ENCODE assay signal across 1 cellular context in the genomic region with DNA sequence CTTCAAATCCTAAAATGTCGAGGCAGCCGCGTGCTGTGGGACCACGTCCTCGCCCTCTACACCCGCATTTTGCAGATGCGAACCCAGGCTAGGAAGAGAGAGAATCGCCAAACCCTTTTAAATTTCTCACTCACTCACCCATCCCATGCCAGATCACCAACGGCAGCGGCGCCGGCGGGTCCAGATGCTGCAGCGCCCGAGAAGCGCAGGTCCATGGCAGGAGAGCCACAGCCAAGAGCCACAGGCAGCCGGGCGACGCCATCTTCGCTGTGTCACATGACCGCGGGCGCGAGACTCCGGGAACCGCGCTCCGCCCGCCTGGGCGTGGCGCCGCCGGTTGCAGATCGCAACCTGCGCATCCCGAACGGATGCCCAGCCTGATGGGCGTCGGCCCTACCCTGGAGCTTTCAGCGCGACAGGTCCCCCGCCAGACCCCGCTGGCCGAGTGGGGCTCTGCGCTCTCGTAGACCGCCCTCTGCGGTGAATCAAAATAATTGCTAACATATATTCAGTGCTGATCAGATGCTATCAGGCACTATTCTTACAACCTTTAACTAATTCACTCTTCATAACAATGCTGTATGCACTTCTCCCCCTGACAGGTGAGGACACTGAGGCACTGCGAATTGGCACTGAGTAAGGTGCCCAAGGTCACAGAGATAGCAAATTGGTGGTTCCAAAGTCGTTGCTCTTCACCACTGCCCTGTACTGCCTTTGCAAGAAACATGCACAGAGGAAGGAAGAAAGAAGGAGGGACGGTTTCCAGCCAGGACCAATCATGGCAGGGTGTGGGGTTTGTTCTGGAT.
TF ChIP-seq lines count a peak whose summit lies in the region.

Gene PPT1, minus strand, starts transcription at position 276 of the 806 bp plus-strand sequence. Its CDS starts 14 bp downstream, at position 262.

TF ChIP-seq in HepG2, 621 proteins besides CTCF, POLR2A, EP300 and RAD21 (continued from another document and continues in another):
- TF ChIP-seq CHD4 (IDR thresholded peaks at IDR 0.05; ENCODE audit: borderline replicate concordance, low read length): no peak
- TF ChIP-seq, protein P1, sequence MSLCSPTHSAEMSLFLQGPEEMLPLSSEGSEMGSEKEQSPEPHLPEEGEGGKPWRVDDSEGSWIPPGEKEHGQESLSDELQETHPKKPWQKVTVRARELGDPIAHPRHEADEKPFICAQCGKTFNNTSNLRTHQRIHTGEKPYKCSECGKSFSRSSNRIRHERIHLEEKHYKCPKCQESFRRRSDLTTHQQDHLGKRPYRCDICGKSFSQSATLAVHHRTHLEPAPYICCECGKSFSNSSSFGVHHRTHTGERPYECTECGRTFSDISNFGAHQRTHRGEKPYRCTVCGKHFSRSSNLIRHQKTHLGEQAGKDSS (CRISPR knock-in tag; IDR thresholded peaks at IDR 0.05; ENCODE audit: borderline replicate concordance, low read depth): peak; percentile 93; the same call in 1 of the 2 replicates
- TF ChIP-seq ZNF781 (CRISPR knock-in tag; IDR thresholded peaks at IDR 0.05; ENCODE audit: borderline replicate concordance, not compliant biosample characterization): peak; percentile 84
- peak; percentile 90 for TF ChIP-seq KDM5A (IDR thresholded peaks at IDR 0.05; ENCODE audit: borderline replicate concordance, low read length)
- peak; percentile 42; the same call in 1 of the 2 replicates for TF ChIP-seq PAXIP1 (CRISPR knock-in tag; conservative IDR thresholded peaks at IDR 0.05)
- peak; percentile 78; the same call in 1 of the 2 replicates for TF ChIP-seq ZNF749 (CRISPR knock-in tag; IDR thresholded peaks at IDR 0.05; ENCODE audit: borderline replicate concordance)
- TF ChIP-seq POGZ (CRISPR knock-in tag; IDR thresholded peaks at IDR 0.05): 0 out of 2 replicates have a peak, but pooled peaks have one; percentile 41
- TF ChIP-seq ZNF577 (CRISPR knock-in tag; IDR thresholded peaks at IDR 0.05; ENCODE audit: borderline replicate concordance, low read depth): 0 out of 2 replicates have a peak, but pooled peaks have one; percentile 35
- TF ChIP-seq, protein P2, sequence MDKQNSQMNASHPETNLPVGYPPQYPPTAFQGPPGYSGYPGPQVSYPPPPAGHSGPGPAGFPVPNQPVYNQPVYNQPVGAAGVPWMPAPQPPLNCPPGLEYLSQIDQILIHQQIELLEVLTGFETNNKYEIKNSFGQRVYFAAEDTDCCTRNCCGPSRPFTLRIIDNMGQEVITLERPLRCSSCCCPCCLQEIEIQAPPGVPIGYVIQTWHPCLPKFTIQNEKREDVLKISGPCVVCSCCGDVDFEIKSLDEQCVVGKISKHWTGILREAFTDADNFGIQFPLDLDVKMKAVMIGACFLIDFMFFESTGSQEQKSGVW (CRISPR knock-in tag; IDR thresholded peaks at IDR 0.05; ENCODE audit: borderline replicate concordance): no peak; the same call in 1 of the 2 replicates
- no peak for TF ChIP-seq ZNF460 (CRISPR knock-in tag; IDR thresholded peaks at IDR 0.05; ENCODE audit: borderline replicate concordance)
- TF ChIP-seq, protein P3, sequence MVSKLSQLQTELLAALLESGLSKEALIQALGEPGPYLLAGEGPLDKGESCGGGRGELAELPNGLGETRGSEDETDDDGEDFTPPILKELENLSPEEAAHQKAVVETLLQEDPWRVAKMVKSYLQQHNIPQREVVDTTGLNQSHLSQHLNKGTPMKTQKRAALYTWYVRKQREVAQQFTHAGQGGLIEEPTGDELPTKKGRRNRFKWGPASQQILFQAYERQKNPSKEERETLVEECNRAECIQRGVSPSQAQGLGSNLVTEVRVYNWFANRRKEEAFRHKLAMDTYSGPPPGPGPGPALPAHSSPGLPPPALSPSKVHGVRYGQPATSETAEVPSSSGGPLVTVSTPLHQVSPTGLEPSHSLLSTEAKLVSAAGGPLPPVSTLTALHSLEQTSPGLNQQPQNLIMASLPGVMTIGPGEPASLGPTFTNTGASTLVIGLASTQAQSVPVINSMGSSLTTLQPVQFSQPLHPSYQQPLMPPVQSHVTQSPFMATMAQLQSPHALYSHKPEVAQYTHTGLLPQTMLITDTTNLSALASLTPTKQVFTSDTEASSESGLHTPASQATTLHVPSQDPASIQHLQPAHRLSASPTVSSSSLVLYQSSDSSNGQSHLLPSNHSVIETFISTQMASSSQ (IDR thresholded peaks at IDR 0.05; ENCODE audit: low read depth): no peak
- TF ChIP-seq, protein P3 (CRISPR knock-in tag; IDR thresholded peaks at IDR 0.05; ENCODE audit: borderline replicate concordance): 0 out of 2 replicates have a peak, but pooled peaks have one; percentile 57
- TF ChIP-seq DPF2 (CRISPR knock-in tag; IDR thresholded peaks at IDR 0.05; ENCODE audit: borderline replicate concordance, low read depth): no peak
- TF ChIP-seq MXD4 (CRISPR knock-in tag; IDR thresholded peaks at IDR 0.05): peak; percentile 86
- no peak for TF ChIP-seq NR3C1 (CRISPR knock-in tag; IDR thresholded peaks at IDR 0.05)
- no peak for TF ChIP-seq ZMAT5 (CRISPR knock-in tag; IDR thresholded peaks at IDR 0.05; ENCODE audit: borderline replicate concordance, low read depth)
- TF ChIP-seq ZNF558 (CRISPR knock-in tag; IDR thresholded peaks at IDR 0.05; ENCODE audit: borderline replicate concordance): peak; percentile 90; the same call in 1 of the 2 replicates
- peak; percentile 33 for TF ChIP-seq CEBPG (CRISPR knock-in tag; IDR thresholded peaks at IDR 0.05)
- TF ChIP-seq GZF1 (CRISPR knock-in tag; IDR thresholded peaks at IDR 0.05): peak; percentile 40; the same call in 1 of the 2 replicates
- TF ChIP-seq PRPF4 (IDR thresholded peaks at IDR 0.05; ENCODE audit: low read depth, low read length, poor library complexity, severe bottlenecking): no peak
- no peak for TF ChIP-seq TRIM22 (IDR thresholded peaks at IDR 0.05)
- peak; percentile 94 for TF ChIP-seq KDM2A (CRISPR knock-in tag; IDR thresholded peaks at IDR 0.05; ENCODE audit: borderline replicate concordance, low read depth)
- no peak for TF ChIP-seq ZNF564 (CRISPR knock-in tag; IDR thresholded peaks at IDR 0.05)
- no peak for TF ChIP-seq MED13 (CRISPR knock-in tag; IDR thresholded peaks at IDR 0.05)
- TF ChIP-seq ZNF350 (CRISPR knock-in tag; IDR thresholded peaks at IDR 0.05; ENCODE audit: borderline replicate concordance, low read depth): peak; percentile 88; the same call in 1 of the 2 replicates
- peak; percentile 67 for TF ChIP-seq ZNF644 (CRISPR knock-in tag; IDR thresholded peaks at IDR 0.05; ENCODE audit: low read depth)
- peak; percentile 81 for TF ChIP-seq SIN3B (IDR thresholded peaks at IDR 0.05; ENCODE audit: low read length)
- no peak for TF ChIP-seq TRIM24 (CRISPR knock-in tag; IDR thresholded peaks at IDR 0.05)
- no peak for TF ChIP-seq ZFP41 (CRISPR knock-in tag; IDR thresholded peaks at IDR 0.05; ENCODE audit: borderline replicate concordance)
- TF ChIP-seq ZNF883 (CRISPR knock-in tag; IDR thresholded peaks at IDR 0.05; ENCODE audit: not compliant biosample characterization): no peak
- peak; percentile 74 for TF ChIP-seq NFAT5 (CRISPR knock-in tag; IDR thresholded peaks at IDR 0.05)
- peak; percentile 81 for TF ChIP-seq CBFB (CRISPR knock-in tag; IDR thresholded peaks at IDR 0.05)
- no peak for TF ChIP-seq ELF4 (CRISPR knock-in tag; IDR thresholded peaks at IDR 0.05; ENCODE audit: borderline replicate concordance)
- TF ChIP-seq, protein P4, sequence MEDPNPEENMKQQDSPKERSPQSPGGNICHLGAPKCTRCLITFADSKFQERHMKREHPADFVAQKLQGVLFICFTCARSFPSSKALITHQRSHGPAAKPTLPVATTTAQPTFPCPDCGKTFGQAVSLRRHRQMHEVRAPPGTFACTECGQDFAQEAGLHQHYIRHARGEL (CRISPR knock-in tag; IDR thresholded peaks at IDR 0.05): no peak
- 0 out of 2 replicates have a peak, but pooled peaks have one; percentile 43 for TF ChIP-seq GMEB2 (CRISPR knock-in tag; IDR thresholded peaks at IDR 0.05; ENCODE audit: low read depth)
- peak; percentile 29; the same call in 1 of the 2 replicates for TF ChIP-seq RCOR2 (CRISPR knock-in tag; IDR thresholded peaks at IDR 0.05)
- peak; percentile 46; the same call in 1 of the 2 replicates for TF ChIP-seq ZKSCAN8 (CRISPR knock-in tag; IDR thresholded peaks at IDR 0.05; ENCODE audit: borderline replicate concordance)
